1 cellular context compared by ENCODE assay signal in genomic region chr12:116157845-116158267, GRCh38.
TF ChIP-seq lines count a peak whose summit lies in the region.

No MANE protein-coding gene starts in this region.

TF ChIP-seq in endothelial cell of umbilical vein, 7 proteins besides CTCF, POLR2A, EP300 and RAD21 (continued from another document):
- TF ChIP-seq EZH2 (IDR thresholded peaks at IDR 0.05; ENCODE audit: borderline replicate concordance, low read depth, low read length, severe bottlenecking) (no peak), POLR2AphosphoS5 (IDR thresholded peaks at IDR 0.05; ENCODE audit: insufficient read depth, low read depth, low read length) (no peak)
